Comparison of ENCODE assay signal across 16 cellular contexts in the genomic region with DNA sequence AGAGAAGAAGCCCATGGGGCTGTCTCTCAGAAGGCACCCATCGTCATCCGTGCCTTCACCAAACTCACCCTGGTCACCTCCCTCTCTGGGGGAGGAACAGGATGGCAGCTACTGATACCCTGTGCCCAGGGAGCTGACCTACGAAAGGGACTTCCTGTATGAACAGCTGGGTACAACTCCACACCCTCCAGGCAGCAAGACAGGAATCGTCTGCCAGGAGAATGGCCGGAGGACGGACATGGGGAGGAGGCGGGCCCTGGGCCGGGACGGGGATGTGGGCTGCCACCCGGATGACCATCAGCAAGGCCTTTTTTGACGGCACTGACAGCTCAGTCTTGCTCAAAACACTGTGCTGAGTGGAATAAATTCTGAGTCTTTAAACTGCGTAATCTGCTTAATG.
A peak's percentile ranks its signal among the peaks of the same experiment; 100 is the strongest.
DNase-seq lines count a peak whose midpoint lies in the region; ATAC-seq, FAIRE-seq and TF ChIP-seq lines count a peak whose summit lies in the region.
"Had no signal": no experiment of that assay in that cellular context is flagged by ENCODE, and none has a peak within 500 bp of the region (broad histone marks: within the 10 kb centered on the region; RNA-seq: fewer than 3 reads in every experiment).

No MANE protein-coding gene starts in this region.

- no peak overlapping the region for H2BK5ac ChIP-seq in neuronal stem cell (ENCODE audit: low read length)

- FAIRE-seq in small intestine (lab: Jason Lieb, UNC), result no peak
- FAIRE-seq: GM12878 had no signal

- H3K36me3 ChIP-seq in neuronal stem cell (replicated peaks in 1 of 2; ENCODE audit: control insufficient read depth in 2 of 2, insufficient read depth in 2 of 2, low read length in 2 of 2) (peaks cover 13 to 62% of the 10 kb centered on the region in 2 donors), aorta (ENCODE audit: control insufficient read depth in 1 of 2, insufficient read depth in 2 of 2, low read length in 1 of 2) (no peaks in the 10 kb centered on the region), small intestine (ENCODE audit: control insufficient read depth in 2 of 2, insufficient read depth in 2 of 2, low read length in 2 of 2) (peaks cover 0 to 4% of the 10 kb centered on the region in 2 donors)

- TF ChIP-seq CTCF in coronary artery (IDR thresholded peaks at IDR 0.05), result no peak

- H2BK12ac ChIP-seq in neuronal stem cell (ENCODE audit: low read length), result no peak overlapping the region

- ATAC-seq in Right ventricle myocardium inferior (no peak), aorta (ENCODE audit: low FRiP score) (no peak), HG03432 (IDR thresholded peaks at IDR 0.05; ENCODE audit: unreplicated experiment) (no peak), GM19395 (IDR thresholded peaks at IDR 0.05; ENCODE audit: unreplicated experiment) (no peak)
- ATAC-seq: GM12878 had no signal

- H3K27ac ChIP-seq in coronary artery (no peak overlapping the region), neuronal stem cell (replicated peaks; ENCODE audit: low read length) (no peak overlapping the region), aorta (ENCODE audit: low read depth in 1 of 2, low read length in 2 of 2) (no peak overlapping the region), small intestine (ENCODE audit: low read depth in 1 of 2, low read length in 1 of 2) (no peak overlapping the region)

- peak overlapping the region; percentile 14 for H3K18ac ChIP-seq in neuronal stem cell (ENCODE audit: low read length)

- no peak overlapping the region for H4K8ac ChIP-seq in neuronal stem cell (ENCODE audit: low read depth, low read length)

- no peak overlapping the region for H3K4me2 ChIP-seq in neuronal stem cell (ENCODE audit: insufficient read depth, low read length, poor library complexity, severe bottlenecking)

- H3K4ac ChIP-seq in neuronal stem cell (ENCODE audit: low read length), result peak overlapping the region; percentile 38

- WGBS in neuronal stem cell (ENCODE audit: extremely low coverage in 2 of 2, insufficient read length in 2 of 2, insufficient replicate concordance in 1 of 2), 2 donors, result no CpG with 5 or more reads among the region's 12 CpGs
- WGBS in aorta, 2 donors, result 79 to 81% methylated on average over 12 of the region's 12 CpGs
- WGBS in small intestine, 3 donors, result 82 to 87% (median 87%) methylated on average over 12 of the region's 12 CpGs

- peak; percentile 43 for DNase-seq in cardiac septum (ENCODE audit: low spot score)
- no peak for DNase-seq in Right ventricle myocardium inferior (ENCODE audit: missing footprints)
- peak; percentile 52 for DNase-seq in coronary artery (ENCODE audit: low spot score)
- DNase-seq in neuronal stem cell (ENCODE audit: low spot score), result no peak
- DNase-seq in aorta, result peak; percentile 41 to 69
- no peak for DNase-seq in small intestine
- DNase-seq: activated CD4-positive, CD25-positive, alpha-beta regulatory T cell; activated naive CD4-positive, alpha-beta T cell treated with anti-CD3 and anti-CD28 coated beads, Interleukin-2, amount 50 U/mL, for 16 hours; COR-L47; NCI-H187; NCI-H510A treated with DMSO at 0.1 percent for 48 hours; stimulated activated CD4-positive, alpha-beta T cell treated with anti-CD3 and anti-CD28 coated beads, Interleukin-4, amount 100 ng/mL, for 4 hours had no signal

- peaks cover 0 to 4% of the 10 kb centered on the region in 2 donors for H3K9me3 ChIP-seq in neuronal stem cell (replicated peaks in 1 of 2; ENCODE audit: control insufficient read depth in 2 of 2, insufficient read depth in 1 of 2, low read depth in 1 of 2, low read length in 2 of 2)
- H3K9me3 ChIP-seq in aorta (ENCODE audit: control insufficient read depth, low read length), result no peaks in the 10 kb centered on the region
- H3K9me3 ChIP-seq in small intestine (ENCODE audit: control insufficient read depth, low read depth), result no peaks in the 10 kb centered on the region
- H3K9me3 ChIP-seq: upper lobe of left lung had no signal

- H3K9ac ChIP-seq in neuronal stem cell (ENCODE audit: low read depth, low read length, poor library complexity), result no peak overlapping the region

- no peak overlapping the region for H2BK120ac ChIP-seq in neuronal stem cell (ENCODE audit: low read depth, low read length)

- intact Hi-C loops in cardiac septum (cut with DNase I), result no loop called here
- intact Hi-C loops in Right ventricle myocardium inferior (cut with DNase I), result no loop called here
- intact Hi-C loops in aorta (cut with DNase I), result no loop called here

- no peak overlapping the region for H2AK5ac ChIP-seq in neuronal stem cell (ENCODE audit: low read depth, low read length)

- H3K27me3 ChIP-seq in neuronal stem cell (ENCODE audit: control insufficient read depth in 3 of 3, insufficient read depth in 3 of 3, low read depth in 1 of 3, low read length in 3 of 3), result no peaks in the 10 kb centered on the region
- H3K27me3 ChIP-seq in aorta (ENCODE audit: control insufficient read depth in 1 of 2, insufficient read depth in 2 of 2, low read length in 1 of 2), result no peaks in the 10 kb centered on the region
- H3K27me3 ChIP-seq in small intestine (ENCODE audit: control insufficient read depth in 2 of 2, insufficient read depth in 2 of 2, low read length in 2 of 2), result no peaks in the 10 kb centered on the region
- H3K27me3 ChIP-seq: upper lobe of left lung had no signal

- H2BK15ac ChIP-seq in neuronal stem cell (ENCODE audit: low read length), result no peak overlapping the region

- H3K14ac ChIP-seq in neuronal stem cell (ENCODE audit: low read length), result peak overlapping the region; percentile 32

- H3K79me1 ChIP-seq in neuronal stem cell (ENCODE audit: low read depth, low read length), result peaks cover 2% of the 10 kb centered on the region

- H3K4me1 ChIP-seq in neuronal stem cell (ENCODE audit: control insufficient read depth in 2 of 2, insufficient read depth in 1 of 2, low read depth in 1 of 2, low read length in 2 of 2) (peaks cover 0 to 2% of the 10 kb centered on the region in 2 donors), aorta (ENCODE audit: control insufficient read depth in 1 of 2, insufficient read depth in 2 of 2, low read length in 2 of 2) (no peaks in the 10 kb centered on the region), small intestine (ENCODE audit: control insufficient read depth in 2 of 2, insufficient read depth in 1 of 2, low read depth in 1 of 2, low read length in 1 of 2) (no peaks in the 10 kb centered on the region)

- no peak overlapping the region for H4K91ac ChIP-seq in neuronal stem cell (ENCODE audit: low read depth, low read length, poor library complexity)

- no peak overlapping the region for H2AFZ ChIP-seq in neuronal stem cell (ENCODE audit: low read length)

- H3K23ac ChIP-seq in neuronal stem cell (ENCODE audit: low read depth, low read length, poor library complexity), result no peak overlapping the region

- H3K4me3 ChIP-seq in coronary artery (no peak overlapping the region), neuronal stem cell (ENCODE audit: low read length in 2 of 2) (no peak overlapping the region), aorta (ENCODE audit: low read length in 2 of 2) (no peak overlapping the region), small intestine (ENCODE audit: low read depth in 1 of 2, low read length in 2 of 2) (no peak overlapping the region)
- H3K4me3 ChIP-seq: GM12878, upper lobe of left lung had no signal

Comparison
In these comparisons a context has a peak if more than half of its experiments do, and no peak if none do; other contexts are left out.
1. DNase-seq: peak in cardiac septum (single experiment), coronary artery (single experiment) and aorta (2 of 2); none in Right ventricle myocardium inferior (single experiment), neuronal stem cell (single experiment) and small intestine (single experiment).